Comparison of ENCODE assay signal across 8 cellular contexts in genomic region chr1:176073524-176074157, GRCh38.
DNase-seq lines count a peak whose midpoint lies in the region; ATAC-seq lines count a peak whose summit lies in the region.

No MANE protein-coding gene starts in this region.

- peak; percentile 6 to 36 for DNase-seq in stimulated activated CD4-positive, alpha-beta T cell treated with anti-CD3 and anti-CD28 coated beads, Interleukin-2, amount 100 ng/mL, for 24 hours
- no peak for DNase-seq in stimulated activated CD4-positive, alpha-beta T cell treated with anti-CD3 and anti-CD28 coated beads, Interleukin-4, amount 100 ng/mL, for 4 hours
- peak; percentile 81 for DNase-seq in NCI-H460 (ENCODE audit: extremely low read depth, low read depth)
- peak; percentile 2 for DNase-seq in activated gamma-delta T cell treated with anti-CD3 and anti-CD28 coated beads, Interleukin-2, amount 50 U/mL, for 16 hours (ENCODE audit: low read depth)
- no peak for DNase-seq in Right ventricle myocardium superior
- DNase-seq in putamen (ENCODE audit: low spot score) = peak; percentile 58
- no peak for DNase-seq in activated effector memory CD4-positive, alpha-beta T cell treated with Interleukin-2 at 50 U/mL for 16 hours

- intact Hi-C loops in Right ventricle myocardium superior (cut with DNase I) = loop anchor here (5.0 to 10.0 kb wide), 2 partner anchors 591 to 699 kb away; no protein-coding TSS in a partner anchor

- peak; percentile 82 for ATAC-seq in HG03103 (IDR thresholded peaks at IDR 0.05; ENCODE audit: low read depth, unreplicated experiment)
- ATAC-seq in Right ventricle myocardium superior (ENCODE audit: poor library complexity) = peak; percentile 68

Comparison
In these comparisons a context has a peak if more than half of its experiments do, and no peak if none do; other contexts are left out.
1. DNase-seq: peak in stimulated activated CD4-positive, alpha-beta T cell treated with anti-CD3 and anti-CD28 coated beads, Interleukin-2, amount 100 ng/mL, for 24 hours (2 of 2), NCI-H460 (single experiment), activated gamma-delta T cell treated with anti-CD3 and anti-CD28 coated beads, Interleukin-2, amount 50 U/mL, for 16 hours (single experiment) and putamen (single experiment); none in stimulated activated CD4-positive, alpha-beta T cell treated with anti-CD3 and anti-CD28 coated beads, Interleukin-4, amount 100 ng/mL, for 4 hours (0 of 2), Right ventricle myocardium superior (single experiment) and activated effector memory CD4-positive, alpha-beta T cell treated with Interleukin-2 at 50 U/mL for 16 hours (single experiment).